9 cellular contexts compared by ENCODE assay signal in genomic region chr18:22346342-22346967, GRCh38.
A peak's percentile ranks its signal among the peaks of the same experiment; 100 is the strongest.
DNase-seq lines count a peak whose midpoint lies in the region; ATAC-seq lines count a peak whose summit lies in the region.
"Had no signal": no experiment of that assay in that cellular context is flagged by ENCODE, and none has a peak within 500 bp of the region (broad histone marks: within the 10 kb centered on the region; RNA-seq: fewer than 3 reads in every experiment).

No MANE protein-coding gene starts in this region.

- no peaks in the 10 kb centered on the region for H3K36me3 Mint-ChIP-seq in activated CD8-positive, alpha-beta T cell treated with anti-CD3 and anti-CD28 coated beads, Interleukin-2, amount 10 ng/mL, durations not matched to agents 7 days and 5 days (ENCODE audit: low read depth)

- intact Hi-C loops in left ventricle myocardium superior (cut with micrococcal nuclease) = loop anchor here (10.0 kb wide), 1 partner anchor 72 kb away; no protein-coding TSS in a partner anchor

- peaks cover 67% of the 10 kb centered on the region for H3K4me1 Mint-ChIP-seq in activated CD8-positive, alpha-beta T cell treated with anti-CD3 and anti-CD28 coated beads, Interleukin-2, amount 10 ng/mL, durations not matched to agents 7 days and 5 days (ENCODE audit: low read depth)

- no peak for ATAC-seq in activated CD8-positive, alpha-beta T cell treated with anti-CD3 and anti-CD28 coated beads, Interleukin-2, amount 10 ng/mL, durations not matched to agents 7 days and 5 days
- ATAC-seq in left ventricle myocardium superior = peak; percentile 19
- no peak for ATAC-seq in HG03432 (IDR thresholded peaks at IDR 0.05; ENCODE audit: unreplicated experiment)

- H3K4me1 ChIP-seq in rectal smooth muscle tissue (ENCODE audit: control insufficient read depth, insufficient read depth, low read length) = no peaks in the 10 kb centered on the region

- peaks cover 30% of the 10 kb centered on the region for H3K27me3 Mint-ChIP-seq in activated CD8-positive, alpha-beta T cell treated with anti-CD3 and anti-CD28 coated beads, Interleukin-2, amount 10 ng/mL, durations not matched to agents 7 days and 5 days (ENCODE audit: low read depth)

- peak; percentile 40 for DNase-seq in HCEC 1CT
- no peak for DNase-seq in activated CD8-positive, alpha-beta T cell treated with anti-CD3 and anti-CD28 coated beads, Interleukin-2, amount 10 ng/mL, durations not matched to agents 7 days and 5 days
- DNase-seq in left ventricle myocardium superior = peak; percentile 55
- DNase-seq in NCI-H774 (lab: John Stamatoyannopoulos, UW) = no peak
- no peak for DNase-seq in activated CD4-positive, CD25-positive, alpha-beta regulatory T cell (lab: John Stamatoyannopoulos, UW)
- DNase-seq in NCI-H345 treated with DMSO at 0.1 percent for 48 hours (lab: John Stamatoyannopoulos, UW; ENCODE audit: unreplicated experiment) = no peak
- DNase-seq: NCI-H526 had no signal

- no peaks in the 10 kb centered on the region for H3K27me3 ChIP-seq in rectal smooth muscle tissue (ENCODE audit: control insufficient read depth, insufficient read depth, low read length)

- POLR2A ChIA-PET in activated CD8-positive, alpha-beta T cell treated with anti-CD3 and anti-CD28 coated beads, Interleukin-2, amount 10 ng/mL, durations not matched to agents 7 days and 5 days (lab: Charles Lee) = no interaction called here

- peak overlapping the region; percentile 28 for H3K4me3 ChIP-seq in rectal smooth muscle tissue (ENCODE audit: low read length)

- peak overlapping the region; percentile 67 for H3K4me3 Mint-ChIP-seq in activated CD8-positive, alpha-beta T cell treated with anti-CD3 and anti-CD28 coated beads, Interleukin-2, amount 10 ng/mL, durations not matched to agents 7 days and 5 days

- no peaks in the 10 kb centered on the region for H3K36me3 ChIP-seq in rectal smooth muscle tissue (ENCODE audit: control insufficient read depth, insufficient read depth, low read length)

- no peaks in the 10 kb centered on the region for H3K9me3 Mint-ChIP-seq in activated CD8-positive, alpha-beta T cell treated with anti-CD3 and anti-CD28 coated beads, Interleukin-2, amount 10 ng/mL, durations not matched to agents 7 days and 5 days (ENCODE audit: insufficient read depth)

- no peak overlapping the region for H3K9ac ChIP-seq in rectal smooth muscle tissue (ENCODE audit: low read length)

- CTCF ChIA-PET in activated CD8-positive, alpha-beta T cell treated with anti-CD3 and anti-CD28 coated beads, Interleukin-2, amount 10 ng/mL, durations not matched to agents 7 days and 5 days (lab: Charles Lee) = no interaction called here

- H3K27ac Mint-ChIP-seq in activated CD8-positive, alpha-beta T cell treated with anti-CD3 and anti-CD28 coated beads, Interleukin-2, amount 10 ng/mL, durations not matched to agents 7 days and 5 days = peak overlapping the region; percentile 75

- H3K27ac ChIP-seq in rectal smooth muscle tissue (ENCODE audit: low read depth, low read length) = no peak overlapping the region

Comparison
In these comparisons a context has a peak if more than half of its experiments do, and no peak if none do; other contexts are left out.
1. DNase-seq: peak in HCEC 1CT (single experiment) and left ventricle myocardium superior (single experiment); none in activated CD8-positive, alpha-beta T cell treated with anti-CD3 and anti-CD28 coated beads, Interleukin-2, amount 10 ng/mL, durations not matched to agents 7 days and 5 days (single experiment), NCI-H774 (single experiment), activated CD4-positive, CD25-positive, alpha-beta regulatory T cell (0 of 4) and NCI-H345 treated with DMSO at 0.1 percent for 48 hours (single experiment).